In the genomic region with DNA sequence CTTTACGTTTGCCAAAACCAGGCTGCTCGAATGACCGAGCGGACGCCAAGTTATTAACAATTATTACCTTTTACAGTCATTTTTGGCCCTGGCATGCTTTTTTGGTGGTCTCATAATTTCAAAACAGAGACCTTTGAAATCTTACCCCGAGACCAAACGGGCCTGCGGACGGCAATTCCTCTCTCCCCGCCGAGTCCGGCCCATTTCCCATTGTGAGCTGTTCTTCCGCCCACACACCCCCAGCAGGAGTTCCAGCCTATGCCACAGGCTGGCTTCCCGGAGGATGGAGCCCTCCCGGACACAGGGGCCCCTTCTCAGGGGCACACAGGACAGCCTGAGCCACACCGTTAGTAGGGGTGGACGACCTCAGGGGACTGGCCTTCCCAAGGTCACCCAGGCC, we compare ENCODE assay signal across 18 cellular contexts.
A peak's percentile ranks its signal among the peaks of the same experiment; 100 is the strongest.
DNase-seq lines count a peak whose midpoint lies in the region; ATAC-seq and TF ChIP-seq lines count a peak whose summit lies in the region.
"Had no signal": no experiment of that assay in that cellular context is flagged by ENCODE, and none has a peak within 500 bp of the region (broad histone marks: within the 10 kb centered on the region; RNA-seq: fewer than 3 reads in every experiment).

No MANE protein-coding gene starts in this region.

- H3K14ac ChIP-seq in mesenchymal stem cell (ENCODE audit: low read length in 2 of 2): no peak overlapping the region

- no peak overlapping the region for H3K9ac ChIP-seq in HUES48 (ENCODE audit: low read depth, low read length)
- no peak overlapping the region for H3K9ac ChIP-seq in mesenchymal stem cell (ENCODE audit: low read length)
- H3K9ac ChIP-seq: GM23248, KMS-11 had no signal

- WGBS in mesenchymal stem cell: 92% methylated on average over 17 of the region's 17 CpGs

- H3K4me3 Mint-ChIP-seq in glutamatergic neuron (ENCODE audit: unreplicated experiment): no peak overlapping the region

- H3K27ac ChIP-seq in HUES48 (ENCODE audit: low read depth, low read length) (peak overlapping the region; percentile 49), mesenchymal stem cell (ENCODE audit: low read length, poor library complexity, severe bottlenecking) (no peak overlapping the region), upper lobe of right lung (no peak overlapping the region)
- H3K27ac ChIP-seq: GM23248, KMS-11 had no signal

- H2AFZ ChIP-seq in mesenchymal stem cell (ENCODE audit: low read depth, low read length): no peak overlapping the region
- H2AFZ ChIP-seq: GM23248 had no signal

- H3K27me3 Mint-ChIP-seq in glutamatergic neuron (ENCODE audit: unreplicated experiment): peaks cover 4% of the 10 kb centered on the region

- no peaks in the 10 kb centered on the region for H3K36me3 Mint-ChIP-seq in glutamatergic neuron (ENCODE audit: unreplicated experiment)

- intact Hi-C loops in upper lobe of right lung (cut with DNase I): no loop called here

- no peak overlapping the region for H2BK15ac ChIP-seq in mesenchymal stem cell (ENCODE audit: low read depth, poor library complexity, severe bottlenecking)

- H3K18ac ChIP-seq in mesenchymal stem cell (ENCODE audit: low read depth in 1 of 2, low read length in 2 of 2): no peak overlapping the region

- H3K4me1 Mint-ChIP-seq in glutamatergic neuron (ENCODE audit: low read depth, unreplicated experiment): no peaks in the 10 kb centered on the region

- H3K27me3 ChIP-seq in HUES48 (ENCODE audit: control insufficient read depth, insufficient read depth, low read length): no peaks in the 10 kb centered on the region
- peaks cover 0 to 11% of the 10 kb centered on the region in 2 experiments for H3K27me3 ChIP-seq in mesenchymal stem cell (ENCODE audit: control insufficient read depth in 1 of 2, insufficient read depth in 1 of 2, low read length in 2 of 2)
- no peaks in the 10 kb centered on the region for H3K27me3 ChIP-seq in upper lobe of right lung

- no peak overlapping the region for H3K4me3 ChIP-seq in HUES48 (ENCODE audit: low read depth, low read length)
- no peak overlapping the region for H3K4me3 ChIP-seq in mesenchymal stem cell (ENCODE audit: insufficient read depth in 1 of 2, low read depth in 1 of 2, low read length in 2 of 2)
- H3K4me3 ChIP-seq in upper lobe of right lung: no peak overlapping the region
- H3K4me3 ChIP-seq: GM23248 had no signal

- H3K9me3 ChIP-seq in HUES48 (ENCODE audit: control insufficient read depth, insufficient read depth, low read length) (peaks cover 8% of the 10 kb centered on the region), mesenchymal stem cell (ENCODE audit: control insufficient read depth, low read length) (peaks cover 21% of the 10 kb centered on the region), upper lobe of right lung (peaks cover 8% of the 10 kb centered on the region)

- H3K9me3 Mint-ChIP-seq in glutamatergic neuron (ENCODE audit: unreplicated experiment): peaks cover 2% of the 10 kb centered on the region

- no peaks in the 10 kb centered on the region for H3K79me1 ChIP-seq in mesenchymal stem cell (replicated peaks; ENCODE audit: low read length, poor library complexity, severe bottlenecking)

- no peak overlapping the region for H4K8ac ChIP-seq in mesenchymal stem cell (ENCODE audit: low read length)

- H2AK5ac ChIP-seq in mesenchymal stem cell (ENCODE audit: low read length, severe bottlenecking): no peak overlapping the region

- TF ChIP-seq CTCF in upper lobe of right lung (IDR thresholded peaks at IDR 0.05) (no peak), glutamatergic neuron (IDR thresholded peaks at IDR 0.05; ENCODE audit: partially characterized antibody, unreplicated experiment) (no peak)

- H3K27ac Mint-ChIP-seq in glutamatergic neuron (ENCODE audit: unreplicated experiment): no peak overlapping the region

- no peak overlapping the region for H3K4ac ChIP-seq in mesenchymal stem cell (ENCODE audit: low read depth in 1 of 2, low read length in 2 of 2)

- no peak overlapping the region for H2BK12ac ChIP-seq in mesenchymal stem cell (ENCODE audit: low read length in 2 of 2)

- ATAC-seq in upper lobe of right lung: peak; percentile 8

- H3K23ac ChIP-seq in mesenchymal stem cell (ENCODE audit: low read length in 2 of 2): no peak overlapping the region

- no peaks in the 10 kb centered on the region for H3K36me3 ChIP-seq in HUES48 (ENCODE audit: control insufficient read depth, insufficient read depth, low read length)
- no peaks in the 10 kb centered on the region for H3K36me3 ChIP-seq in mesenchymal stem cell (ENCODE audit: control insufficient read depth in 1 of 2, insufficient read depth in 2 of 2, low read depth in 1 of 2, low read length in 2 of 2)
- no peaks in the 10 kb centered on the region for H3K36me3 ChIP-seq in upper lobe of right lung

- H3K4me1 ChIP-seq in HUES48 (ENCODE audit: control insufficient read depth, insufficient read depth, low read length): no peaks in the 10 kb centered on the region
- H3K4me1 ChIP-seq in mesenchymal stem cell (ENCODE audit: control insufficient read depth, insufficient read depth, low read depth, low read length): peaks cover 15% of the 10 kb centered on the region
- H3K4me1 ChIP-seq in upper lobe of right lung: no peaks in the 10 kb centered on the region

- no peak overlapping the region for H2BK5ac ChIP-seq in mesenchymal stem cell (ENCODE audit: low read depth, low read length, poor library complexity, severe bottlenecking)

- DNase-seq in dermis microvascular lymphatic vessel endothelial cell (ENCODE audit: low read depth in 2 of 2) (peak; percentile 44 to 56), mesenchymal stem cell (no peak), upper lobe of right lung (no peak), glutamatergic neuron (no peak)
- no peak for DNase-seq in stimulated activated CD4-positive, alpha-beta T cell treated with anti-CD3 and anti-CD28 coated beads, Interleukin-12 subunit alpha, Interleukin-12 subunit beta, amount 100 ng/mL, for 4 hours
- no peak for DNase-seq in activated CD4-positive, alpha-beta T cell treated with anti-CD3 and anti-CD28 coated beads, Interleukin-2, amount 50 U/mL, for 48 hours
- DNase-seq: DMS79 treated with DMSO at 0.1 percent for 48 hours, GM23248, NCI-H1436, NCI-H2029, NCI-H2171, NCI-H446 treated with DMSO at 0.1 percent for 48 hours, NCI-H748 treated with DMSO at 0.1 percent for 48 hours, OCI-M1, RPMI8226, SIG-M5 had no signal

- H3K4me2 ChIP-seq in mesenchymal stem cell (ENCODE audit: low read length, poor library complexity, severe bottlenecking): peak overlapping the region; percentile 0
- H3K4me2 ChIP-seq: KMS-11 had no signal

- peak overlapping the region; percentile 31 for H4K91ac ChIP-seq in mesenchymal stem cell (ENCODE audit: low read length)

- H2BK120ac ChIP-seq in mesenchymal stem cell (ENCODE audit: low read depth, low read length): no peak overlapping the region

Comparison
In these comparisons a context has a peak if more than half of its experiments do, and no peak if none do; other contexts are left out.
1. DNase-seq: peak in dermis microvascular lymphatic vessel endothelial cell (2 of 2); none in mesenchymal stem cell (single experiment), upper lobe of right lung (single experiment), stimulated activated CD4-positive, alpha-beta T cell treated with anti-CD3 and anti-CD28 coated beads, Interleukin-12 subunit alpha, Interleukin-12 subunit beta, amount 100 ng/mL, for 4 hours (single experiment), glutamatergic neuron (single experiment) and activated CD4-positive, alpha-beta T cell treated with anti-CD3 and anti-CD28 coated beads, Interleukin-2, amount 50 U/mL, for 48 hours (0 of 2).